In the genomic region with DNA sequence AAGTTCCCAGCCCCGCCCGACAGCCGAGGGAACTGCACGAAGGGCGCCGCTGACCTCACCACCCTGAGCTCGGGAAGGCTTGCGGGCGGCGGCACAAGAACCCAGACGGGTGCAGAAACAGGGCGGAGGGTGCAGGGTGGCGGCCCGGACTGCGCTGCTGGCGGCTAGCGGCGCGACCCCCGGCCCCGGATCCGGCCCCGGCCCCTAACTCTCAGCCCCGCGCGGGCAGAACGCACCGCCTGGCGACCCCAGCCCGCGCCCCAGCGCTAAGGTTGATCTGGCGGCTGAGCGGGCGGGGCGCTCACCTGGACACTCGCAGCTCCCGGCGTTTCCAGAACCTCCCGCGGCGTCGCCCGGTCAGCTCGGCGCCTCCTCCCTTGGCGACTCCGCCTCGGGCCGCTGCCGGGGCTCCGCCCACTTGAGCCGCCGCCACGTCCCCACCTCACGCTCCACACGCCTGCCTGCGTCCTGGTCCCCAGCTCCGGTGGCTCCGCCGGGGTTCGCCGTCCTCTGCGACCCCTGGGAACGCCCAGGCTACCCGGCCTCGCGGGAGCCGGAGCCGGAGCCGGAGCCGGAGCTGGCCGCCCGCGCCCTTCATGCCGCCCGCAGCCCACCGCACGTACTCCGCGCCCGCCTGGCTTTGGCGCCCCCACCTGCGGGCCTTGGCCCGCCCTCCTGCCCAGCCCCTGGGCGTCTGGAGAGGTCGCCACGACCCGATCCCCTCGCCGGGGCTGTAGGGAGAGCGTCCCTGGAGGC, we compare ENCODE assay signal across 8 cellular contexts. TPM values are rescaled to one million over a fixed set of nuclear protein-coding genes. Genes with fewer than 3 reads are reported as not detected.
DNase-seq lines count a peak whose midpoint lies in the region; ATAC-seq and TF ChIP-seq lines count a peak whose summit lies in the region.

A gene (minus strand): TSS at position 369 of the 756 bp plus-strand sequence. CDS start 9,227 bp downstream, outside the sequence.

- ATAC-seq in HG03571 (IDR thresholded peaks at IDR 0.05; ENCODE audit: unreplicated experiment) (peak; percentile 89), heart right ventricle (peak; percentile 79 to 92 (median 88)), aorta (ENCODE audit: low FRiP score) (peak; percentile 88)

- H3K4me3 ChIP-seq in heart right ventricle (peak within 1 kb of the TSS; percentile 59 to 98 (median 88)), ovary (peak within 1 kb of the TSS; percentile 44), aorta (ENCODE audit: low read length in 2 of 2) (peak within 1 kb of the TSS; percentile 58 to 80)

- no peak for TF ChIP-seq EP300 in ovary (IDR thresholded peaks at IDR 0.05)

- 0 to 1% methylated on average over 79 to 92 of the region's 92 CpGs for WGBS in heart right ventricle, 2 donors
- 0 to 1% (median 1%) methylated on average over 42 to 92 of the region's 92 CpGs for WGBS in ovary, 3 donors
- 1% methylated on average over 78 to 92 of the region's 92 CpGs for WGBS in aorta, 2 donors

- intact Hi-C loops in heart right ventricle (cut with DNase I) (loop anchor here in 3 of 10 donors (5.0 kb wide), 3 partner anchors 35 to 65 kb away; a partner anchor contains a TSS), ovary (cut with DNase I) (loop anchor here in 1 of 4 donors (10.0 kb wide), 1 partner anchor 67 kb away; a partner anchor contains a TSS), aorta (cut with DNase I) (no loop called here)

- TF ChIP-seq CTCF in GM20000 (IDR thresholded peaks at IDR 0.05; ENCODE audit: extremely low read depth, missing control alignments) = no peak
- peak in 4 of 9 donors; percentile 2 to 40 (median 23) for TF ChIP-seq CTCF in heart right ventricle (IDR thresholded peaks at IDR 0.05)
- peak in 2 of 3 donors; percentile 47 to 51 for TF ChIP-seq CTCF in ovary (IDR thresholded peaks at IDR 0.05)

- H3K4me1 ChIP-seq in heart right ventricle (peaks cover 29 to 62% (median 44%) of the 10 kb centered on the region in 9 donors), ovary (ENCODE audit: insufficient read depth) (peaks cover 7% of the 10 kb centered on the region), aorta (ENCODE audit: control insufficient read depth in 1 of 2, insufficient read depth in 2 of 2, low read length in 2 of 2) (peaks cover 2 to 7% of the 10 kb centered on the region in 2 donors)

- DNase-seq in DMS 273 treated with DMSO at 0.1 percent for 48 hours (lab: John Stamatoyannopoulos, UW) (peak; percentile 25), GM20000 (ENCODE audit: low spot score) (peak; percentile 95), RPMI8226 (peak; percentile 87), amygdala (lab: John Stamatoyannopoulos, UW) (peak in 41 of 56 donors; percentile 17 to 83 (median 54)), heart right ventricle (peak; percentile 80 to 87), ovary (peak; percentile 77 to 89 (median 82)), aorta (peak; percentile 88 to 95)

- H3K27ac ChIP-seq in heart right ventricle (peak within 1 kb of the TSS; percentile 77 to 99 (median 94)), ovary (peak within 1 kb of the TSS; percentile 8 to 73), aorta (ENCODE audit: low read depth in 1 of 2, low read length in 2 of 2) (peak within 1 kb of the TSS in 1 of 2 donors; percentile 46)

- H3K9me3 ChIP-seq in heart right ventricle (no peaks in the 10 kb centered on the region), ovary (no peaks in the 10 kb centered on the region), aorta (ENCODE audit: control insufficient read depth, low read length) (no peaks in the 10 kb centered on the region)

- TF ChIP-seq POLR2A in ovary (IDR thresholded peaks at IDR 0.05) = no peak

- H3K36me3 ChIP-seq in heart right ventricle (no peaks in the 10 kb centered on the region), ovary (no peaks in the 10 kb centered on the region), aorta (ENCODE audit: control insufficient read depth in 1 of 2, insufficient read depth in 2 of 2, low read length in 1 of 2) (no peaks in the 10 kb centered on the region)

- H3K27me3 ChIP-seq in heart right ventricle (peaks cover 0 to 16% (median 0%) of the 10 kb centered on the region in 7 donors), ovary (no peaks in the 10 kb centered on the region), aorta (ENCODE audit: control insufficient read depth in 1 of 2, insufficient read depth in 2 of 2, low read length in 1 of 2) (no peaks in the 10 kb centered on the region)

RNA-seq across cellular contexts. Expression of the gene that starts here (rescaled TPM):
- total RNA-seq in heart right ventricle (10 to 100 TPM; 35.0 to 77.1 (median 52.4) TPM), ovary (10 to 100 TPM in 5 of 7 donors, 1 to 10 TPM in 2; 3.9 to 36.9 (median 15.4) TPM), aorta (10 to 100 TPM; 39.8 to 68.1 TPM)
- polyA plus RNA-seq in heart right ventricle (10 to 100 TPM; 27.2 to 97.0 TPM), ovary (10 to 100 TPM in 1 of 2 donors, 1 to 10 TPM in 1; 4.6 to 25.8 TPM), aorta (10 to 100 TPM; 19.2 to 29.5 TPM)

Comparison
In these comparisons a context has a peak if more than half of its experiments do, and no peak if none do; other contexts are left out.
1. DNase-seq: peak in every context shown above with its lines; median percentile 95 in GM20000; 92 in aorta; 87 in RPMI8226; 84 in heart right ventricle; 82 in ovary; 54 in amygdala; 25 in DMS 273 treated with DMSO at 0.1 percent for 48 hours.